8 cellular contexts compared by ENCODE assay signal in genomic region chr6:34248198-34248726, GRCh38. TPM values are rescaled to one million over a fixed set of nuclear protein-coding genes. Genes with fewer than 3 reads are reported as not detected.
A peak's percentile ranks its signal among the peaks of the same experiment; 100 is the strongest.
DNase-seq lines count a peak whose midpoint lies in the region; ATAC-seq and TF ChIP-seq lines count a peak whose summit lies in the region.

No MANE protein-coding gene starts in this region.

- H3K36me3 ChIP-seq in BLaER1 treated with 17β-estradiol and CSF1 and Interleukin-3, amounts not matched to agents 10 nM and 100 nM, result peaks cover 6 to 35% (median 26%) of the 10 kb centered on the region in 11 experiments
- no peaks in the 10 kb centered on the region for H3K36me3 ChIP-seq in testis (ENCODE audit: low read depth, missing control alignments)

- H3K9me3 ChIP-seq in BLaER1 treated with 17β-estradiol and CSF1 and Interleukin-3, amounts not matched to agents 10 nM and 100 nM (replicated peaks in 1 of 11), result no peaks in the 10 kb centered on the region
- H3K9me3 ChIP-seq in testis, result no peaks in the 10 kb centered on the region

- no peaks in the 10 kb centered on the region for H3K27me3 ChIP-seq in BLaER1 treated with 17β-estradiol and CSF1 and Interleukin-3, amounts not matched to agents 10 nM and 100 nM
- H3K27me3 ChIP-seq in testis, result no peaks in the 10 kb centered on the region

- peak overlapping the region; percentile 67 to 84 (median 79) for H3K27ac ChIP-seq in BLaER1 treated with 17β-estradiol and CSF1 and Interleukin-3, amounts not matched to agents 10 nM and 100 nM
- H3K27ac ChIP-seq in VCaP, result peak overlapping the region; percentile 96
- peak overlapping the region; percentile 82 to 86 for H3K27ac ChIP-seq in testis

- DNase-seq in effector CD4-positive, alpha-beta T cell, result peak; percentile 35
- DNase-seq in medulla oblongata (ENCODE audit: extremely low spot score) (peak; percentile 53), testis (peak; percentile 79), DMS153 (lab: John Stamatoyannopoulos, UW) (no peak)

- intact Hi-C loops in testis (cut with DNase I; ENCODE audit: low total_unique reads), result loop anchor here (10.0 kb wide), 1 partner anchor 167 kb away; no protein-coding TSS in a partner anchor

- no peak for TF ChIP-seq CTCF in VCaP (conservative IDR thresholded peaks at IDR 0.05)
- TF ChIP-seq CTCF in testis (IDR thresholded peaks at IDR 0.05), result no peak

- H4K20me1 ChIP-seq in BLaER1 treated with 17β-estradiol and CSF1 and Interleukin-3, amounts not matched to agents 10 nM and 100 nM, result peaks cover 47 to 55% (median 51%) of the 10 kb centered on the region in 11 experiments; a peak in 21 of 22 replicates

- peak overlapping the region; percentile 72 to 89 (median 86) for H3K9ac ChIP-seq in BLaER1 treated with 17β-estradiol and CSF1 and Interleukin-3, amounts not matched to agents 10 nM and 100 nM

- no peak for TF ChIP-seq POLR2A in testis (IDR thresholded peaks at IDR 0.05)

- 13 to 18% methylated on average over 8 to 16 of the region's 17 CpGs for WGBS in testis, 2 donors

- H3K4me2 ChIP-seq in BLaER1 treated with 17β-estradiol and CSF1 and Interleukin-3, amounts not matched to agents 10 nM and 100 nM, result peak overlapping the region; percentile 86 to 99 (median 96)

- peak overlapping the region; percentile 64 to 92 (median 82) for H3K4me3 ChIP-seq in BLaER1 treated with 17β-estradiol and CSF1 and Interleukin-3, amounts not matched to agents 10 nM and 100 nM
- H3K4me3 ChIP-seq in testis, result peak overlapping the region; percentile 80 to 85

- peaks cover 32 to 80% (median 67%) of the 10 kb centered on the region in 10 experiments for H3K4me1 ChIP-seq in BLaER1 treated with 17β-estradiol and CSF1 and Interleukin-3, amounts not matched to agents 10 nM and 100 nM
- peaks cover 11% of the 10 kb centered on the region for H3K4me1 ChIP-seq in testis

- peak; percentile 26 for ATAC-seq in GM19035 (IDR thresholded peaks at IDR 0.05; ENCODE audit: unreplicated experiment)
- peak; percentile 5 for ATAC-seq in HG03457 (IDR thresholded peaks at IDR 0.05; ENCODE audit: unreplicated experiment)

RNA-seq across cellular contexts. Expression of gene SMIM29, which starts 0.5 kb away (rescaled TPM):
- total RNA-seq in testis, result 10 to 100 TPM; 27.6 to 35.8 TPM
- polyA plus RNA-seq in testis (ENCODE audit: insufficient read depth, low read depth, low replicate concordance), result 19.3 TPM

RNA-seq across cellular contexts. Expression of gene HMGA1, which starts 11.6 kb away (rescaled TPM):
- total RNA-seq in testis, result 100 to 1,000 TPM; 136 to 204 TPM
- polyA plus RNA-seq in testis (ENCODE audit: insufficient read depth, low read depth, low replicate concordance), result 184 TPM
